ENCODE assay signal across 16 cellular contexts in the genomic region with DNA sequence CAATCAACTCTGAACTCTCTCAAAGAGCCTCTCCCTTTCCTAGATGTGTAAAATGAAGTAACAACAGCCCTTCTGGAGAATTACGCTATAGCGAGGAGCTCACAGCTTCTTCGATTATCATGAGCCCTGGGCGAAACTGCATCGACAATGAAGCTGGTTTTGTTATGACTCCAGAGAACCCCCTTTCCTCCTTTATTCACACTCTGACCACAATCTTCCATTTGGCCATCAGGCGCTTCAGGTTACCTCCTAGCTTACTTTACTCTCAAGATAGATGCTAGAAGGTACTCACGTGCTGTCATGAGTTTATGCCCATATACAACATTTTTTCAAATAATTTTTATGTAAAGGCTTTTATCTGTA.
"Had no signal": no experiment of that assay in that cellular context is flagged by ENCODE, and none has a peak within 500 bp of the region (broad histone marks: within the 10 kb centered on the region; RNA-seq: fewer than 3 reads in every experiment).

No MANE protein-coding gene starts in this region.

- H3K36me3 ChIP-seq: breast epithelium, transverse colon had no signal

- H3K27ac Mint-ChIP-seq: activated naive CD8-positive, alpha-beta T cell; endodermal cell; immature natural killer cell; naive thymus-derived CD8-positive, alpha-beta T cell had no signal

- H3K9me3 ChIP-seq: breast epithelium, mucosa of descending colon, psoas muscle, transverse colon had no signal

- H3K4me3 Mint-ChIP-seq: activated naive CD8-positive, alpha-beta T cell; endodermal cell; immature natural killer cell; naive thymus-derived CD8-positive, alpha-beta T cell had no signal

- H3K4me1 Mint-ChIP-seq: immature natural killer cell had no signal

- DNase-seq: activated CD4-positive, CD25-positive, alpha-beta regulatory T cell treated with anti-CD3 and anti-CD28 coated beads, Interleukin-2, amount 50 U/mL, for 72 hours; anterior cingulate cortex; dermis blood vessel endothelial cell; endodermal cell; immature natural killer cell; left cardiac atrium; mucosa of descending colon; naive thymus-derived CD8-positive, alpha-beta T cell; psoas muscle; stimulated activated CD4-positive, alpha-beta T cell treated with anti-CD3 and anti-CD28 coated beads, Interleukin-12 subunit alpha, Interleukin-12 subunit beta, amount 100 ng/mL, for 4 hours; stimulated activated CD4-positive, alpha-beta T cell treated with anti-CD3 and anti-CD28 coated beads, Interleukin-4, amount 100 ng/mL, for 1 hour; transverse colon had no signal

- ATAC-seq: esophagus mucosa; left cardiac atrium; mucosa of descending colon; naive thymus-derived CD8-positive, alpha-beta T cell; psoas muscle; sciatic nerve had no signal

- H3K4me1 ChIP-seq: breast epithelium, psoas muscle, transverse colon had no signal

- H3K27me3 ChIP-seq: breast epithelium, transverse colon had no signal

- H3K27ac ChIP-seq: breast epithelium, psoas muscle, transverse colon had no signal

- H3K4me3 ChIP-seq: breast epithelium, mucosa of descending colon, psoas muscle, transverse colon had no signal

- H3K9me3 Mint-ChIP-seq: endodermal cell; immature natural killer cell; naive thymus-derived CD8-positive, alpha-beta T cell had no signal

- H3K36me3 Mint-ChIP-seq: activated naive CD8-positive, alpha-beta T cell; immature natural killer cell had no signal
